ENCODE assay signal across 23 cellular contexts in the genomic region with DNA sequence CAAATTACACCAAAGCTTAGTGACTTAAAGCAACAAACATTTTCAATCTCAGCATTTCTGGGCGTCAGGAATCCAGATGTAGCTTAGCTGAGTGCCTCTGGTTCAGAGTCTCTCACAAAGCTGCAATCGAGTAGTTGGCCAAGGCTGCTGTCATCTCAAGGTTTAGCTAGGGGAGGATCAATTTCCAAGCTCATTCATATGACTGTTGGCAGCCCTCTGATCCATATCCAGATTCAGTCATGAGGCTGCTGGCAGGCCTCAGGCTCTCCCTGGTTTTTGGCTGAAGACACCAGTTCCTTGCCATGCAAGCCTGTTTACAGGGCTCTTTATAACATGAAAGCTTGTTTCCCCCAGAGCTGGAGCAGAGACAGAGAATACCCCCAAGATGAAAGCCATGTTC.
A peak's percentile ranks its signal among the peaks of the same experiment; 100 is the strongest.
DNase-seq lines count a peak whose midpoint lies in the region; ATAC-seq, FAIRE-seq and TF ChIP-seq lines count a peak whose summit lies in the region.
"Had no signal": no experiment of that assay in that cellular context is flagged by ENCODE, and none has a peak within 500 bp of the region (broad histone marks: within the 10 kb centered on the region; RNA-seq: fewer than 3 reads in every experiment).

No MANE protein-coding gene starts in this region.

- WGBS in H1 (ENCODE audit: extremely low coverage in 1 of 2, insufficient coverage in 1 of 2, insufficient read length in 1 of 2, insufficient replicate concordance in 2 of 2, low coverage in 1 of 2, low lambda C conversion rate in 2 of 2, missing lambda C conversion rate in 1 of 2), 2 experiments = 83% methylated on average over 2 of the region's 2 CpGs; no CpG with 5 or more reads in 1 of the 2 experiments
- no CpG with 5 or more reads among the region's 2 CpGs for WGBS in trophoblast cell (ENCODE audit: extremely low coverage, insufficient coverage, insufficient read length)

- DNase-seq in H54 (ENCODE audit: insufficient read length, low spot score) (no peak), H1 (ENCODE audit: low read depth in 1 of 2, low spot score in 2 of 2) (no peak), fibroblast of peridontal ligament (ENCODE audit: extremely low read depth) (peak; percentile 45), trophoblast cell (no peak), GM19238 (ENCODE audit: insufficient read length, low spot score) (no peak), retina (no peak), activated T-cell treated with anti-CD3 and anti-CD28 coated beads for 4 hours (no peak)
- DNase-seq in CD8-positive, alpha-beta T cell = no peak
- DNase-seq: CD4-positive, CD25-positive, alpha-beta regulatory T cell; CD8-positive, alpha-beta memory T cell; DMS 273 treated with DMSO at 0.1 percent for 48 hours; DMS79; EL; GDM1; GOT3; H9 had no signal

- H4K8ac ChIP-seq in H1 (ENCODE audit: extremely low read depth, insufficient read depth, low read length) (no peak overlapping the region), trophoblast cell (ENCODE audit: low read depth, low read length) (no peak overlapping the region)

- H3K27me3 Mint-ChIP-seq in CD8-positive, alpha-beta T cell (ENCODE audit: low read depth) = no peaks in the 10 kb centered on the region
- H3K27me3 Mint-ChIP-seq: B cell; CD4-positive, CD25-positive, alpha-beta regulatory T cell had no signal

- no peaks in the 10 kb centered on the region for H3K23me2 ChIP-seq in H1 (ENCODE audit: low read depth, low read length)

- H3K14ac ChIP-seq in H1 (ENCODE audit: insufficient read length) (no peak overlapping the region), trophoblast cell (ENCODE audit: low read length) (no peak overlapping the region)

- intact Hi-C loops in CD8-positive, alpha-beta T cell (cut with DNase I, micrococcal nuclease) = no loop called here

- H4K12ac ChIP-seq in trophoblast cell (ENCODE audit: low read depth, low read length) = no peak overlapping the region

- H4K5ac ChIP-seq in H1 (ENCODE audit: insufficient read length, low read depth, low read length) = no peak overlapping the region

- no peak overlapping the region for H3K4me3 Mint-ChIP-seq in CD8-positive, alpha-beta T cell
- H3K4me3 Mint-ChIP-seq: B cell; CD4-positive, CD25-positive, alpha-beta regulatory T cell; CD8-positive, alpha-beta memory T cell; H9 had no signal

- no peak overlapping the region for H2BK20ac ChIP-seq in H1 (ENCODE audit: low read length)

- H2BK12ac ChIP-seq in H1 (ENCODE audit: low read depth, low read length) (no peak overlapping the region), trophoblast cell (ENCODE audit: low read length) (no peak overlapping the region)

- H4K20me1 ChIP-seq in H1 (replicated peaks in 1 of 2; ENCODE audit: control insufficient read depth in 1 of 2, insufficient read depth in 2 of 2, low read length in 2 of 2) = no peaks in the 10 kb centered on the region
- H4K20me1 ChIP-seq: BLaER1 had no signal

- no peaks in the 10 kb centered on the region for H3K27me3 ChIP-seq in H1 (replicated peaks in 1 of 4; ENCODE audit: control insufficient read depth in 3 of 4, extremely low read depth in 1 of 4, insufficient read depth in 3 of 4, low read length in 3 of 4)
- H3K27me3 ChIP-seq in trophoblast cell (ENCODE audit: insufficient read depth, low read length) = no peaks in the 10 kb centered on the region
- no peaks in the 10 kb centered on the region for H3K27me3 ChIP-seq in CD8-positive, alpha-beta T cell (ENCODE audit: insufficient read depth, low read length)
- H3K27me3 ChIP-seq: BLaER1 had no signal

- H4K91ac ChIP-seq in H1 (replicated peaks; ENCODE audit: insufficient read length, low read length) (no peak overlapping the region), trophoblast cell (ENCODE audit: low read depth, low read length) (no peak overlapping the region)

- no peaks in the 10 kb centered on the region for H3K36me3 ChIP-seq in H1 (ENCODE audit: control insufficient read depth in 2 of 4, insufficient read depth in 4 of 4, low read length in 3 of 4)
- H3K36me3 ChIP-seq in trophoblast cell (ENCODE audit: control insufficient read depth in 1 of 2, insufficient read depth in 2 of 2, low read length in 2 of 2) = no peaks in the 10 kb centered on the region
- no peaks in the 10 kb centered on the region for H3K36me3 ChIP-seq in CD8-positive, alpha-beta T cell (ENCODE audit: insufficient read depth, low read length)
- H3K36me3 ChIP-seq: BLaER1 had no signal

- H3K18ac ChIP-seq in H1 (ENCODE audit: extremely low read depth, low read length) = no peak overlapping the region
- no peak overlapping the region for H3K18ac ChIP-seq in trophoblast cell (ENCODE audit: low read length)

- H2AK5ac ChIP-seq in H1 (ENCODE audit: low read depth, low read length) (no peak overlapping the region), trophoblast cell (ENCODE audit: low read length) (no peak overlapping the region)

- H3K9ac ChIP-seq in H1 (replicated peaks in 1 of 4; ENCODE audit: extremely low read depth in 1 of 4, low read depth in 3 of 4, low read length in 3 of 4) = no peak overlapping the region
- H3K9ac ChIP-seq in trophoblast cell (ENCODE audit: low read length) = no peak overlapping the region
- H3K9ac ChIP-seq: BLaER1 had no signal

- no peak overlapping the region for H2BK120ac ChIP-seq in H1 (replicated peaks; ENCODE audit: low read depth, low read length)
- peak overlapping the region; percentile 1 for H2BK120ac ChIP-seq in trophoblast cell (ENCODE audit: insufficient read depth, low read length, poor library complexity)

- H3K4me1 Mint-ChIP-seq in CD8-positive, alpha-beta T cell (ENCODE audit: low read depth) = no peaks in the 10 kb centered on the region
- H3K4me1 Mint-ChIP-seq: B cell; CD4-positive, CD25-positive, alpha-beta regulatory T cell; CD8-positive, alpha-beta memory T cell; H9 had no signal

- H3K4me3 ChIP-seq in H1 (ENCODE audit: extremely low read depth in 1 of 4, insufficient read depth in 2 of 4, low read depth in 3 of 4, low read length in 4 of 4) = no peak overlapping the region
- H3K4me3 ChIP-seq in trophoblast cell (ENCODE audit: low read depth, low read length) = no peak overlapping the region
- no peak overlapping the region for H3K4me3 ChIP-seq in CD8-positive, alpha-beta T cell (ENCODE audit: low read depth, low read length)
- H3K4me3 ChIP-seq: BLaER1, GM12878 had no signal

- no peak overlapping the region for H3K4me2 ChIP-seq in H1 (ENCODE audit: insufficient read depth in 1 of 2, low read depth in 2 of 2, low read length in 2 of 2)
- H3K4me2 ChIP-seq in trophoblast cell (ENCODE audit: low read length) = no peak overlapping the region
- H3K4me2 ChIP-seq: BLaER1 had no signal

- no peaks in the 10 kb centered on the region for H3K9me3 Mint-ChIP-seq in CD8-positive, alpha-beta T cell
- H3K9me3 Mint-ChIP-seq: H9 had no signal

- no peak overlapping the region for H2BK15ac ChIP-seq in H1 (ENCODE audit: low read length)

- H3K4me1 ChIP-seq in H1 (replicated peaks in 1 of 4; ENCODE audit: control insufficient read depth in 3 of 4, insufficient read depth in 4 of 4, low read length in 3 of 4) (no peaks in the 10 kb centered on the region), trophoblast cell (ENCODE audit: control insufficient read depth in 1 of 2, insufficient read depth in 2 of 2, low read length in 2 of 2) (peaks cover 0 to 2% of the 10 kb centered on the region in 2 experiments)
- no peaks in the 10 kb centered on the region for H3K4me1 ChIP-seq in CD8-positive, alpha-beta T cell (ENCODE audit: insufficient read depth, low read length)
- H3K4me1 ChIP-seq: BLaER1 had no signal

- CTCF ChIA-PET in H1 (lab: Charles Lee; ENCODE audit: partially characterized antibody) = interaction anchor here (0.6 to 2.3 kb wide), 8 partner anchors 7 to 241 kb away, joined by 3 to 11 read pairs (median 4); no protein-coding TSS in a partner anchor
- CTCF ChIA-PET in CD8-positive, alpha-beta T cell (lab: Charles Lee) = interaction anchor here (1.3 kb wide), 1 partner anchor 9 kb away, joined by 4 read pairs; no protein-coding TSS in a partner anchor

- H3K79me2 ChIP-seq in H1 (ENCODE audit: control insufficient read depth in 1 of 2, insufficient read depth in 2 of 2, low read length in 2 of 2) (no peaks in the 10 kb centered on the region), trophoblast cell (ENCODE audit: control insufficient read depth, insufficient read depth, low read length, poor library complexity) (no peaks in the 10 kb centered on the region)

- no peak for TF ChIP-seq CTCF in H1 (IDR thresholded peaks at IDR 0.05; ENCODE audit: control extremely low read depth in 1 of 3, insufficient read depth in 1 of 3, low read depth in 1 of 3, low read length in 3 of 3)
- no peak for TF ChIP-seq CTCF in CD8-positive, alpha-beta T cell (IDR thresholded peaks at IDR 0.05)

- H3K56ac ChIP-seq in H1 (replicated peaks; ENCODE audit: insufficient read length, low read depth, low read length) = no peak overlapping the region

- H2BK5ac ChIP-seq in H1 (ENCODE audit: low read depth, low read length) (no peak overlapping the region), trophoblast cell (ENCODE audit: low read depth, low read length, poor library complexity) (no peak overlapping the region)

- TF ChIP-seq POLR2A in H54 (IDR thresholded peaks at IDR 0.05; ENCODE audit: low read depth, low read length) = no peak
- TF ChIP-seq POLR2A in H1 (IDR thresholded peaks at IDR 0.05; ENCODE audit: control extremely low read depth in 1 of 2, low read depth in 2 of 2, low read length in 2 of 2) = no peak

- no peak overlapping the region for H3K27ac Mint-ChIP-seq in CD8-positive, alpha-beta T cell
- H3K27ac Mint-ChIP-seq: B cell; CD4-positive, CD25-positive, alpha-beta regulatory T cell; CD8-positive, alpha-beta memory T cell; H9 had no signal

- H3K23ac ChIP-seq in H1 (ENCODE audit: insufficient read length) (no peak overlapping the region), trophoblast cell (ENCODE audit: low read length) (no peak overlapping the region)

- FAIRE-seq in H54 (lab: Jason Lieb, UNC) (peak; percentile 61), H1 (lab: Jason Lieb, UNC) (peak; percentile 13)
- FAIRE-seq: A204.1, GM12878 had no signal

- no peak overlapping the region for H2AFZ ChIP-seq in H1 (ENCODE audit: low read length)
- H2AFZ ChIP-seq in trophoblast cell (ENCODE audit: insufficient read depth, low read length, poor library complexity) = no peak overlapping the region

- H3K27ac ChIP-seq in H1 (ENCODE audit: low read depth, low read length) = no peak overlapping the region
- no peak overlapping the region for H3K27ac ChIP-seq in trophoblast cell (ENCODE audit: low read depth, low read length)
- no peak overlapping the region for H3K27ac ChIP-seq in CD8-positive, alpha-beta T cell (ENCODE audit: low read depth, low read length)
- H3K27ac ChIP-seq: 22Rv1, BLaER1, C4-2B had no signal

- TF ChIP-seq EP300 in H1 (IDR thresholded peaks at IDR 0.05; ENCODE audit: borderline replicate concordance in 1 of 2, low read depth in 2 of 2, low read length in 2 of 2) = no peak

- POLR2A ChIA-PET in H1 (lab: Charles Lee; ENCODE audit: partially characterized antibody) = no interaction called here
- POLR2A ChIA-PET in CD8-positive, alpha-beta T cell (lab: Charles Lee) = no interaction called here

- H3K79me1 ChIP-seq in H1 (ENCODE audit: low read depth, low read length) (no peaks in the 10 kb centered on the region), trophoblast cell (ENCODE audit: low read length) (no peaks in the 10 kb centered on the region)

- TF ChIP-seq RAD21 in H1 (IDR thresholded peaks at IDR 0.05 in 1 of 2, conservative IDR thresholded peaks at IDR 0.05 in 1 of 2; ENCODE audit: low read depth in 2 of 2, low read length in 2 of 2) = no peak

- no peaks in the 10 kb centered on the region for H3K36me3 Mint-ChIP-seq in CD8-positive, alpha-beta T cell
- H3K36me3 Mint-ChIP-seq: CD4-positive, CD25-positive, alpha-beta regulatory T cell; CD8-positive, alpha-beta memory T cell had no signal

- no peaks in the 10 kb centered on the region for H3K9me3 ChIP-seq in H1 (ENCODE audit: insufficient read depth in 2 of 2, low read depth in 1 of 2, low read length in 1 of 2)
- no peaks in the 10 kb centered on the region for H3K9me3 ChIP-seq in trophoblast cell (ENCODE audit: insufficient read depth, low read depth, low read length)
- no peaks in the 10 kb centered on the region for H3K9me3 ChIP-seq in CD8-positive, alpha-beta T cell (ENCODE audit: low read length)
- H3K9me3 ChIP-seq: BLaER1 had no signal

- H3K4ac ChIP-seq in H1 (replicated peaks; ENCODE audit: insufficient read length, low read depth, low read length) (no peak overlapping the region), trophoblast cell (ENCODE audit: low read depth, low read length) (no peak overlapping the region)

- ATAC-seq in CD8-positive, alpha-beta T cell = no peak
- ATAC-seq: GM12878, HCT116 had no signal
